ENCODE assay signal across 13 cellular contexts in genomic region chr3:171834461-171834801, GRCh38. TPM values are rescaled to one million over a fixed set of nuclear protein-coding genes. Genes with fewer than 3 reads are reported as not detected.
DNase-seq lines count a peak whose midpoint lies in the region; ATAC-seq, FAIRE-seq and TF ChIP-seq lines count a peak whose summit lies in the region.
"Had no signal": no experiment of that assay in that cellular context is flagged by ENCODE, and none has a peak within 500 bp of the region (broad histone marks: within the 10 kb centered on the region; RNA-seq: fewer than 3 reads in every experiment).

No MANE protein-coding gene starts in this region.

- TF ChIP-seq CTCF in PC-3 (conservative IDR thresholded peaks at IDR 0.05; ENCODE audit: low read depth, low read length), result no peak
- TF ChIP-seq CTCF in endothelial cell (IDR thresholded peaks at IDR 0.05; ENCODE audit: unreplicated experiment), result no peak
- TF ChIP-seq CTCF in D721Med (IDR thresholded peaks at IDR 0.05; ENCODE audit: insufficient read depth, missing control alignments), result no peak

- no peaks in the 10 kb centered on the region for H3K9me2 ChIP-seq in PC-3 (replicated peaks; ENCODE audit: low read length)

- no peaks in the 10 kb centered on the region for H3K36me3 Mint-ChIP-seq in endothelial cell (ENCODE audit: low read depth, unreplicated experiment)
- H3K36me3 Mint-ChIP-seq: naive B cell had no signal

- no peaks in the 10 kb centered on the region for H3K9me3 Mint-ChIP-seq in endothelial cell (ENCODE audit: unreplicated experiment)
- H3K9me3 Mint-ChIP-seq: naive B cell had no signal

- H3K27me3 ChIP-seq in BLaER1 (no peaks in the 10 kb centered on the region), PC-3 (ENCODE audit: low read length) (no peaks in the 10 kb centered on the region), neuron (ENCODE audit: insufficient read depth, low read length) (no peaks in the 10 kb centered on the region)

- peak overlapping the region; percentile 62 for H3K27ac Mint-ChIP-seq in endothelial cell (ENCODE audit: unreplicated experiment)
- H3K27ac Mint-ChIP-seq: naive B cell had no signal

- H3K4me1 ChIP-seq in BLaER1, result peaks cover 48% of the 10 kb centered on the region
- H3K4me1 ChIP-seq in PC-3 (ENCODE audit: insufficient read depth, low read length), result peaks cover 38% of the 10 kb centered on the region
- peaks cover 23% of the 10 kb centered on the region for H3K4me1 ChIP-seq in neuron (ENCODE audit: insufficient read depth, low read length)

- H3K4me2 ChIP-seq in BLaER1 (peak overlapping the region; percentile 18; the same call in 1 of the 2 replicates), PC-3 (ENCODE audit: low read length) (peak overlapping the region; percentile 51; the same call in 1 of the 2 replicates)

- H3K79me2 ChIP-seq in PC-3 (ENCODE audit: low read length), result no peaks in the 10 kb centered on the region

- H3K9me3 ChIP-seq in BLaER1, result no peaks in the 10 kb centered on the region
- H3K9me3 ChIP-seq in PC-3 (ENCODE audit: low read length), result no peaks in the 10 kb centered on the region
- no peaks in the 10 kb centered on the region for H3K9me3 ChIP-seq in neuron (ENCODE audit: low read length)

- no peak overlapping the region for H3K4me3 Mint-ChIP-seq in endothelial cell (ENCODE audit: unreplicated experiment)
- H3K4me3 Mint-ChIP-seq: naive B cell had no signal

- FAIRE-seq in D721Med (lab: Jason Lieb, UNC), result no peak

- BruUV-seq in PC-3 (replicated peaks; lab: Mats Ljungman, UMichigan), result no TSS peak

- 0 out of 2 replicates have a peak overlapping the region, but pooled peaks have one; percentile 9 for H3K27ac ChIP-seq in BLaER1
- peak overlapping the region; percentile 66 for H3K27ac ChIP-seq in PC-3 (ENCODE audit: low read length)

- H3F3A ChIP-seq in PC-3 (ENCODE audit: low read length, unreplicated experiment), result no peaks in the 10 kb centered on the region

- no peak for ATAC-seq in PC-3

- intact Hi-C loops in PC-3 (cut with micrococcal nuclease), result loop anchor here (1.0 to 5.0 kb wide), 6 partner anchors 63 to 872 kb away; no protein-coding TSS in a partner anchor

- POLR2A ChIA-PET in PC-3 (lab: Charles Lee; ENCODE audit: unreplicated experiment), result interaction anchor here (0.6 to 0.9 kb wide), 2 partner anchors 25 to 46 kb away, joined by 3 to 6 read pairs; partner anchors contain the start of gene PLD1

- no peaks in the 10 kb centered on the region for H3K27me3 Mint-ChIP-seq in endothelial cell (ENCODE audit: unreplicated experiment)

- no peak for DNase-seq in PC-3
- DNase-seq in endothelial cell (ENCODE audit: low spot score), result no peak
- no peak for DNase-seq in D721Med (ENCODE audit: insufficient read length, low spot score)
- DNase-seq in NCI-H1417 treated with DMSO at 0.1 percent for 48 hours (lab: John Stamatoyannopoulos, UW), result no peak
- DNase-seq in NCI-H1930 (lab: John Stamatoyannopoulos, UW), result no peak
- no peak for DNase-seq in DMS79 treated with DMSO at 0.1 percent for 48 hours (lab: John Stamatoyannopoulos, UW)
- DNase-seq: activated naive CD4-positive, alpha-beta T cell treated with anti-CD3 and anti-CD28 coated beads, Interleukin-2, amount 50 U/mL, for 16 hours; effector CD4-positive, alpha-beta T cell; naive B cell; stimulated activated CD4-positive, alpha-beta T cell treated with anti-CD3 and anti-CD28 coated beads, Interleukin-4, amount 100 ng/mL, for 1 hour had no signal

- H3K4me1 Mint-ChIP-seq in endothelial cell (ENCODE audit: unreplicated experiment), result peaks cover 30% of the 10 kb centered on the region
- H3K4me1 Mint-ChIP-seq: naive B cell had no signal

- H4K20me1 ChIP-seq in BLaER1 (no peaks in the 10 kb centered on the region), PC-3 (ENCODE audit: low read length) (no peaks in the 10 kb centered on the region)

- no peak overlapping the region for H2AFZ ChIP-seq in PC-3 (ENCODE audit: low read length)
- peak overlapping the region; percentile 52 for H2AFZ ChIP-seq in neuron (ENCODE audit: low read depth, low read length)

- peak overlapping the region; percentile 45; the same call in 1 of the 2 replicates for H3K9ac ChIP-seq in BLaER1
- peak overlapping the region; percentile 21; the same call in 1 of the 2 replicates for H3K9ac ChIP-seq in PC-3 (ENCODE audit: low read length)

- H3K36me3 ChIP-seq in BLaER1 (no peaks in the 10 kb centered on the region), PC-3 (ENCODE audit: low read depth, low read length) (no peaks in the 10 kb centered on the region), neuron (ENCODE audit: insufficient read depth, low read length) (no peaks in the 10 kb centered on the region)

- CTCF ChIA-PET in PC-3 (lab: Charles Lee), result interaction anchor here (0.6 to 2.3 kb wide), 8 partner anchors 25 to 334 kb away, joined by 3 to 40 read pairs (median 4); partner anchors contain the start of gene PLD1

- no peak overlapping the region for H3K4me3 ChIP-seq in BLaER1
- H3K4me3 ChIP-seq in PC-3 (ENCODE audit: low read length), result no peak overlapping the region
- no peak overlapping the region for H3K4me3 ChIP-seq in neuron (ENCODE audit: low read length)

RNA-seq across cellular contexts. Expression of gene TMEM212, which starts 8.7 kb away (rescaled TPM):
- total RNA-seq in PC-3 (2014; rRNA removed) (not detected in 2 replicates), endothelial cell (ENCODE audit: unreplicated experiment) (not detected)
- total RNA-seq: temporal lobe had no signal

RNA-seq across cellular contexts. Expression of gene PLD1, which starts 24.1 kb away (rescaled TPM):
- total RNA-seq in PC-3 (2014; rRNA removed), result 7.3 and 8.3 TPM in 2 replicates
- 61.5 TPM for total RNA-seq in endothelial cell (ENCODE audit: unreplicated experiment)
